Comparison of ENCODE assay signal across 9 cellular contexts in the genomic region with DNA sequence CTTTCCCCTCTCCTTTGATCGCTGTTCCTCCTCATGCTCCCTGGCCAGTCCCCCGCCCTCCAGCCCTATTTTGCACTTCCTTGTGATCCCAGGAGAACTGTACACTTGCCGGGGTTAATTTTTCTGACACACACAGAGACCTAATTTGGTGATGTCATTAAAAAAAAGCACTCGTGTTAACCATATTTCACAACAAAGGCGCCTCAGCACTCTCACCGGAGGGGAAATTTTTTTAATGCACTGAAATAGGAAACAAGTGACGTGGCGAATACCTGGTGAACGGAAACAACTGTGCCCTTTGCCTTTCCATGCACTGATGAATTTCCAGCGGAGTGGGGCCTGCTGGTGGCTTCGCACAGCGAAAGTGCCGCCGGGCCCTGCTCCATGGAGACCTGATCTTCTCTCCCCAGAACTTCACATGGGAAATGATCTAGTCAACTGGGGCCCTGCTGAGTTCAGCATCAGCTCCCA. TPM values are rescaled to one million over a fixed set of nuclear protein-coding genes. Genes with fewer than 3 reads are reported as not detected.
DNase-seq lines count a peak whose midpoint lies in the region; ATAC-seq and TF ChIP-seq lines count a peak whose summit lies in the region.
"Had no signal": no experiment of that assay in that cellular context is flagged by ENCODE, and none has a peak within 500 bp of the region (broad histone marks: within the 10 kb centered on the region; RNA-seq: fewer than 3 reads in every experiment).

No MANE protein-coding gene starts in this region.

- DNase-seq in CD8-positive, alpha-beta memory T cell: peak; percentile 58 to 85 (median 82)
- peak; percentile 71 for DNase-seq in activated naive CD4-positive, alpha-beta T cell treated with Interleukin-2 at 50 U/mL for 16 hours
- DNase-seq in sciatic nerve (ENCODE audit: low spot score) (no peak), hypothalamus (lab: John Stamatoyannopoulos, UW) (no peak), progenitor cell of endocrine pancreas (ENCODE audit: low spot score, unreplicated experiment) (no peak), brain microvascular endothelial cell (no peak)
- DNase-seq: SK-N-SH had no signal

- peaks cover 30% of the 10 kb centered on the region for H3F3A ChIP-seq in SU-DHL-6 (ENCODE audit: insufficient read depth)

- H3K9ac ChIP-seq in SU-DHL-6 (ENCODE audit: low read length): peak overlapping the region; percentile 32
- H3K9ac ChIP-seq: SK-N-SH had no signal

- H2AFZ ChIP-seq in SU-DHL-6 (ENCODE audit: low read depth, low read length, severe bottlenecking): peak overlapping the region; percentile 49

- peak overlapping the region; percentile 40 for H3K27ac ChIP-seq in CD8-positive, alpha-beta memory T cell (ENCODE audit: low read depth, low read length)
- H3K27ac ChIP-seq in SU-DHL-6 (ENCODE audit: low read depth, low read length) (peak overlapping the region; percentile 88), brain microvascular endothelial cell (no peak overlapping the region)

- peaks cover 52 to 87% (median 74%) of the 10 kb centered on the region in 3 donors for H3K4me1 Mint-ChIP-seq in CD8-positive, alpha-beta memory T cell
- H3K4me1 Mint-ChIP-seq in progenitor cell of endocrine pancreas (ENCODE audit: low read depth): peaks cover 3% of the 10 kb centered on the region

- no peaks in the 10 kb centered on the region for H3K9me3 Mint-ChIP-seq in CD8-positive, alpha-beta memory T cell
- H3K9me3 Mint-ChIP-seq in progenitor cell of endocrine pancreas (ENCODE audit: low read depth): no peaks in the 10 kb centered on the region

- peaks cover 55% of the 10 kb centered on the region for H3K4me1 ChIP-seq in CD8-positive, alpha-beta memory T cell (ENCODE audit: insufficient read depth, low read length)

- peak overlapping the region; percentile 82 to 99 (median 97) for H3K27ac Mint-ChIP-seq in CD8-positive, alpha-beta memory T cell
- no peak overlapping the region for H3K27ac Mint-ChIP-seq in progenitor cell of endocrine pancreas

- H3K79me2 ChIP-seq in SU-DHL-6 (ENCODE audit: insufficient read depth, low read length): no peaks in the 10 kb centered on the region

- in situ Hi-C loops in brain microvascular endothelial cell (cut with HindIII; ENCODE audit: low pct_ligation_motif_present, low sequenced_read_pairs): no loop called here

- no peaks in the 10 kb centered on the region for H3K9me3 ChIP-seq in CD8-positive, alpha-beta memory T cell (ENCODE audit: low read length)
- H3K9me3 ChIP-seq in SU-DHL-6 (ENCODE audit: insufficient read depth, low read length): no peaks in the 10 kb centered on the region
- H3K9me3 ChIP-seq: SK-N-SH had no signal

- peak overlapping the region; percentile 21 to 88 (median 76) for H3K4me3 Mint-ChIP-seq in CD8-positive, alpha-beta memory T cell
- no peak overlapping the region for H3K4me3 Mint-ChIP-seq in progenitor cell of endocrine pancreas (ENCODE audit: low read depth)

- CTCF ChIA-PET in CD8-positive, alpha-beta memory T cell (lab: Charles Lee): interaction anchor here (0.8 to 2.0 kb wide), 8 partner anchors 9 to 90 kb away, joined by 3 to 10 read pairs (median 6); partner anchors contain the start of gene TAGAP

- POLR2A ChIA-PET in CD8-positive, alpha-beta memory T cell (lab: Charles Lee): interaction anchor here (1.0 to 1.8 kb wide), 4 partner anchors 19 to 90 kb away, joined by 3 to 8 read pairs (median 6); partner anchors contain the start of gene TAGAP

- H3K4me3 ChIP-seq in CD8-positive, alpha-beta memory T cell (ENCODE audit: low read length): peak overlapping the region; percentile 24
- H3K4me3 ChIP-seq in SU-DHL-6 (ENCODE audit: insufficient read depth, low read length, poor library complexity, severe bottlenecking) (peak overlapping the region; percentile 25), brain microvascular endothelial cell (ENCODE audit: low read depth, low read length) (no peak overlapping the region)

- H4K20me1 ChIP-seq in SU-DHL-6 (ENCODE audit: low read depth, low read length): no peaks in the 10 kb centered on the region

- no peak for TF ChIP-seq CTCF in SU-DHL-6 (IDR thresholded peaks at IDR 0.05; ENCODE audit: insufficient read depth, low read length, poor library complexity, severe bottlenecking)
- no peak for TF ChIP-seq CTCF in progenitor cell of endocrine pancreas (IDR thresholded peaks at IDR 0.05; ENCODE audit: unreplicated experiment)
- TF ChIP-seq CTCF in brain microvascular endothelial cell (IDR thresholded peaks at IDR 0.05; ENCODE audit: low read depth, low read length, missing control alignments): no peak

- H3K9me2 ChIP-seq in SU-DHL-6 (replicated peaks; ENCODE audit: insufficient read depth, low read length): no peaks in the 10 kb centered on the region
- H3K9me2 ChIP-seq: SK-N-SH had no signal

- H3K27me3 Mint-ChIP-seq in CD8-positive, alpha-beta memory T cell: no peaks in the 10 kb centered on the region
- peaks cover under 1% of the 10 kb centered on the region for H3K27me3 Mint-ChIP-seq in progenitor cell of endocrine pancreas

- H3K36me3 Mint-ChIP-seq in CD8-positive, alpha-beta memory T cell: peaks cover 0 to 3% (median 0%) of the 10 kb centered on the region in 3 donors
- no peaks in the 10 kb centered on the region for H3K36me3 Mint-ChIP-seq in progenitor cell of endocrine pancreas (ENCODE audit: insufficient read depth)

- no peaks in the 10 kb centered on the region for H3K36me3 ChIP-seq in CD8-positive, alpha-beta memory T cell (ENCODE audit: insufficient read depth, low read length)
- H3K36me3 ChIP-seq in SU-DHL-6 (ENCODE audit: low read length): no peaks in the 10 kb centered on the region
- no peaks in the 10 kb centered on the region for H3K36me3 ChIP-seq in brain microvascular endothelial cell (replicated peaks)

- intact Hi-C loops in sciatic nerve (cut with DNase I): no loop called here

- peak overlapping the region; percentile 61 for H3K4me2 ChIP-seq in SU-DHL-6 (ENCODE audit: low read depth, low read length, poor library complexity, severe bottlenecking)
- H3K4me2 ChIP-seq: SK-N-SH had no signal

- peak; percentile 41 for ATAC-seq in sciatic nerve
- no peak for ATAC-seq in HG03342 (IDR thresholded peaks at IDR 0.05; ENCODE audit: unreplicated experiment)

- H3K27me3 ChIP-seq in CD8-positive, alpha-beta memory T cell (ENCODE audit: insufficient read depth, low read length, poor library complexity, severe bottlenecking): no peaks in the 10 kb centered on the region
- H3K27me3 ChIP-seq in SU-DHL-6 (ENCODE audit: low read length) (no peaks in the 10 kb centered on the region), brain microvascular endothelial cell (replicated peaks) (no peaks in the 10 kb centered on the region)

RNA-seq across cellular contexts. Expression of gene TAGAP, which starts 53.9 kb away (rescaled TPM):
- 100 to 1,000 TPM; 140 to 145 TPM for total RNA-seq in CD8-positive, alpha-beta memory T cell
- 193 TPM for polyA plus RNA-seq in CD8-positive, alpha-beta memory T cell
- 8.0 TPM for total RNA-seq in sciatic nerve
- total RNA-seq in progenitor cell of endocrine pancreas: not detected in 2 replicates
- polyA plus RNA-seq: SK-N-SH had no signal

Comparison
In these comparisons a context has a peak if more than half of its experiments do, and no peak if none do; other contexts are left out.
1. DNase-seq: peak in CD8-positive, alpha-beta memory T cell (5 of 5) and activated naive CD4-positive, alpha-beta T cell treated with Interleukin-2 at 50 U/mL for 16 hours (single experiment); none in sciatic nerve (single experiment), hypothalamus (0 of 51), progenitor cell of endocrine pancreas (single experiment) and brain microvascular endothelial cell (single experiment).
2. RNA of gene TAGAP, which starts 53.9 kb away (total RNA-seq): 140 to 145 TPM in CD8-positive, alpha-beta memory T cell; 8.0 TPM in sciatic nerve (single experiment) and not detected in progenitor cell of endocrine pancreas; every median in the first group is over 10 times any median in the second.